ENCODE assay signal across 34 cellular contexts in genomic region chr6:154542747-154543146, GRCh38. TPM values are rescaled to one million over a fixed set of nuclear protein-coding genes. Genes with fewer than 3 reads are reported as not detected.
DNase-seq lines count a peak whose midpoint lies in the region; ATAC-seq and TF ChIP-seq lines count a peak whose summit lies in the region.
"Had no signal": no experiment of that assay in that cellular context is flagged by ENCODE, and none has a peak within 500 bp of the region (broad histone marks: within the 10 kb centered on the region; RNA-seq: fewer than 3 reads in every experiment).

No MANE protein-coding gene starts in this region.

- 2% methylated on average over 5 of the region's 5 CpGs for WGBS in HUES64

- no peak overlapping the region for H3K9ac ChIP-seq in HUES64 (ENCODE audit: low read depth, low read length)
- H3K9ac ChIP-seq: GM23248 had no signal

- H3K27ac Mint-ChIP-seq in mesothelial cell of epicardium (peak overlapping the region; percentile 97), type B pancreatic cell (no peak overlapping the region)
- no peak overlapping the region for H3K27ac Mint-ChIP-seq in activated T-helper 2 cell treated with anti-CD3 and anti-CD28 coated beads, Interferon-gamma antibody, Interleukin-2, Interleukin-4, amounts not matched to agents 10 μg/mL and 5 μg/mL and 100 μg/mL, durations not matched to agents 14 hours and 24 hours and 36 hours
- H3K27ac Mint-ChIP-seq in activated CD4-positive, alpha-beta T cell treated with anti-CD3 and anti-CD28 coated beads, Interleukin-2, amount 10 ng/mL, durations not matched to agents 7 days and 5 days = no peak overlapping the region
- H3K27ac Mint-ChIP-seq: activated CD4-positive, alpha-beta memory T cell treated with anti-CD3 and anti-CD28 coated beads, Interleukin-2, amount 10 ng/mL, durations not matched to agents 7 days and 5 days; activated naive CD4-positive, alpha-beta T cell treated with anti-CD3 and anti-CD28 coated beads, Interleukin-2, amount 50 U/mL, for 24 hours; stimulated activated memory B cell treated with anti-CD40 and anti-IgM and Interleukin-4, amounts not matched to agents 10 μg/mL and 1 μg/mL and 100 μg/mL, for 72 hours had no signal

- 0 out of 2 replicates have a peak overlapping the region, but pooled peaks have one; percentile 28 for H3K4me3 ChIP-seq in HUES64 (ENCODE audit: low read length)
- H3K4me3 ChIP-seq: dorsolateral prefrontal cortex, esophagus squamous epithelium, GM23248, heart left ventricle, psoas muscle had no signal

- H3K4me1 Mint-ChIP-seq in mesothelial cell of epicardium = peaks cover 33% of the 10 kb centered on the region
- peaks cover 30% of the 10 kb centered on the region for H3K4me1 Mint-ChIP-seq in type B pancreatic cell (ENCODE audit: unreplicated experiment)
- no peaks in the 10 kb centered on the region for H3K4me1 Mint-ChIP-seq in activated T-helper 2 cell treated with anti-CD3 and anti-CD28 coated beads, Interferon-gamma antibody, Interleukin-2, Interleukin-4, amounts not matched to agents 10 μg/mL and 5 μg/mL and 100 μg/mL, durations not matched to agents 14 hours and 24 hours and 36 hours (ENCODE audit: low read depth)
- H3K4me1 Mint-ChIP-seq in activated CD4-positive, alpha-beta T cell treated with anti-CD3 and anti-CD28 coated beads, Interleukin-2, amount 10 ng/mL, durations not matched to agents 7 days and 5 days = no peaks in the 10 kb centered on the region
- H3K4me1 Mint-ChIP-seq: activated CD4-positive, alpha-beta memory T cell treated with anti-CD3 and anti-CD28 coated beads, Interleukin-2, amount 10 ng/mL, durations not matched to agents 7 days and 5 days; activated naive CD4-positive, alpha-beta T cell treated with anti-CD3 and anti-CD28 coated beads, Interleukin-2, amount 50 U/mL, for 24 hours; stimulated activated memory B cell treated with anti-CD40 and anti-IgM and Interleukin-4, amounts not matched to agents 10 μg/mL and 1 μg/mL and 100 μg/mL, for 72 hours had no signal

- CTCF ChIA-PET in activated CD4-positive, alpha-beta T cell treated with anti-CD3 and anti-CD28 coated beads, Interleukin-2, amount 10 ng/mL, durations not matched to agents 7 days and 5 days (lab: Charles Lee) = interaction anchor here (0.6 kb wide), 1 partner anchor 15 kb away, joined by 3 read pairs; no protein-coding TSS in a partner anchor

- POLR2A ChIA-PET in activated CD4-positive, alpha-beta T cell treated with anti-CD3 and anti-CD28 coated beads, Interleukin-2, amount 10 ng/mL, durations not matched to agents 7 days and 5 days (lab: Charles Lee) = no interaction called here

- H3K9me3 Mint-ChIP-seq in mesothelial cell of epicardium = no peaks in the 10 kb centered on the region
- no peaks in the 10 kb centered on the region for H3K9me3 Mint-ChIP-seq in type B pancreatic cell
- no peaks in the 10 kb centered on the region for H3K9me3 Mint-ChIP-seq in activated T-helper 2 cell treated with anti-CD3 and anti-CD28 coated beads, Interferon-gamma antibody, Interleukin-2, Interleukin-4, amounts not matched to agents 10 μg/mL and 5 μg/mL and 100 μg/mL, durations not matched to agents 14 hours and 24 hours and 36 hours
- no peaks in the 10 kb centered on the region for H3K9me3 Mint-ChIP-seq in activated CD4-positive, alpha-beta T cell treated with anti-CD3 and anti-CD28 coated beads, Interleukin-2, amount 10 ng/mL, durations not matched to agents 7 days and 5 days
- H3K9me3 Mint-ChIP-seq: activated CD4-positive, alpha-beta memory T cell treated with anti-CD3 and anti-CD28 coated beads, Interleukin-2, amount 10 ng/mL, durations not matched to agents 7 days and 5 days; activated naive CD4-positive, alpha-beta T cell treated with anti-CD3 and anti-CD28 coated beads, Interleukin-2, amount 50 U/mL, for 24 hours; stimulated activated memory B cell treated with anti-CD40 and anti-IgM and Interleukin-4, amounts not matched to agents 10 μg/mL and 1 μg/mL and 100 μg/mL, for 72 hours had no signal

- H3K27me3 Mint-ChIP-seq in mesothelial cell of epicardium (ENCODE audit: low read depth) (no peaks in the 10 kb centered on the region), type B pancreatic cell (no peaks in the 10 kb centered on the region)
- peaks cover 2% of the 10 kb centered on the region for H3K27me3 Mint-ChIP-seq in activated T-helper 2 cell treated with anti-CD3 and anti-CD28 coated beads, Interferon-gamma antibody, Interleukin-2, Interleukin-4, amounts not matched to agents 10 μg/mL and 5 μg/mL and 100 μg/mL, durations not matched to agents 14 hours and 24 hours and 36 hours (ENCODE audit: low read depth)
- no peaks in the 10 kb centered on the region for H3K27me3 Mint-ChIP-seq in activated CD4-positive, alpha-beta T cell treated with anti-CD3 and anti-CD28 coated beads, Interleukin-2, amount 10 ng/mL, durations not matched to agents 7 days and 5 days
- H3K27me3 Mint-ChIP-seq: activated naive CD4-positive, alpha-beta T cell treated with anti-CD3 and anti-CD28 coated beads, Interleukin-2, amount 50 U/mL, for 24 hours; stimulated activated memory B cell treated with anti-CD40 and anti-IgM and Interleukin-4, amounts not matched to agents 10 μg/mL and 1 μg/mL and 100 μg/mL, for 72 hours had no signal

- TF ChIP-seq CTCF in mesothelial cell of epicardium (IDR thresholded peaks at IDR 0.05; ENCODE audit: unreplicated experiment) (no peak), type B pancreatic cell (conservative IDR thresholded peaks at IDR 0.05) (no peak), foreskin keratinocyte (conservative IDR thresholded peaks at IDR 0.05) (no peak)

- H3K27ac ChIP-seq in HUES64 (ENCODE audit: low read depth, low read length) (peak overlapping the region; percentile 90; the same call in 1 of the 2 replicates), foreskin keratinocyte (no peak overlapping the region)
- H3K27ac ChIP-seq: dorsolateral prefrontal cortex, esophagus squamous epithelium, GM23248, heart left ventricle, psoas muscle had no signal

- no peak for ATAC-seq in foreskin keratinocyte
- ATAC-seq: heart left ventricle; left colon; psoas muscle; SK-N-SH treated with all-trans-retinoic acid at 6 μM for 48 hours; stimulated activated memory B cell treated with anti-CD40 and anti-IgM and Interleukin-4, amounts not matched to agents 10 μg/mL and 1 μg/mL and 100 μg/mL, for 72 hours had no signal

- H3K4me3 Mint-ChIP-seq in mesothelial cell of epicardium (no peak overlapping the region), type B pancreatic cell (peak overlapping the region; percentile 38)
- no peak overlapping the region for H3K4me3 Mint-ChIP-seq in activated T-helper 2 cell treated with anti-CD3 and anti-CD28 coated beads, Interferon-gamma antibody, Interleukin-2, Interleukin-4, amounts not matched to agents 10 μg/mL and 5 μg/mL and 100 μg/mL, durations not matched to agents 14 hours and 24 hours and 36 hours (ENCODE audit: low read depth)
- H3K4me3 Mint-ChIP-seq in activated CD4-positive, alpha-beta T cell treated with anti-CD3 and anti-CD28 coated beads, Interleukin-2, amount 10 ng/mL, durations not matched to agents 7 days and 5 days = no peak overlapping the region
- H3K4me3 Mint-ChIP-seq: activated CD4-positive, alpha-beta memory T cell treated with anti-CD3 and anti-CD28 coated beads, Interleukin-2, amount 10 ng/mL, durations not matched to agents 7 days and 5 days; activated naive CD4-positive, alpha-beta T cell treated with anti-CD3 and anti-CD28 coated beads, Interleukin-2, amount 50 U/mL, for 24 hours; stimulated activated memory B cell treated with anti-CD40 and anti-IgM and Interleukin-4, amounts not matched to agents 10 μg/mL and 1 μg/mL and 100 μg/mL, for 72 hours had no signal

- H3K4me1 ChIP-seq in HUES64 (ENCODE audit: insufficient read depth, low read length) (peaks cover 34% of the 10 kb centered on the region), foreskin keratinocyte (no peaks in the 10 kb centered on the region)
- H3K4me1 ChIP-seq: psoas muscle had no signal

- H3K36me3 ChIP-seq in HUES64 (ENCODE audit: insufficient read depth, low read length) = no peaks in the 10 kb centered on the region
- H3K36me3 ChIP-seq: esophagus squamous epithelium, heart left ventricle had no signal

- DNase-seq in iPS DF 19.7 (ENCODE audit: low read depth, low spot score) = peak; percentile 82
- no peak for DNase-seq in mesothelial cell of epicardium (ENCODE audit: low spot score in 2 of 2, unreplicated experiment in 2 of 2)
- no peak for DNase-seq in type B pancreatic cell (ENCODE audit: extremely low spot score, unreplicated experiment)
- no peak for DNase-seq in foreskin keratinocyte
- DNase-seq in activated T-helper 2 cell treated with anti-CD3 and anti-CD28 coated beads, Interferon-gamma antibody, Interleukin-2, Interleukin-4, amounts not matched to agents 10 μg/mL and 5 μg/mL and 100 μg/mL, durations not matched to agents 14 hours and 24 hours and 36 hours (ENCODE audit: low spot score) = no peak
- no peak for DNase-seq in activated CD4-positive, alpha-beta T cell treated with anti-CD3 and anti-CD28 coated beads, Interleukin-2, amount 10 ng/mL, durations not matched to agents 7 days and 5 days
- DNase-seq: activated CD4-positive, alpha-beta memory T cell treated with anti-CD3 and anti-CD28 coated beads, Interleukin-2, amount 10 ng/mL, durations not matched to agents 7 days and 5 days; activated CD4-positive, CD25-positive, alpha-beta regulatory T cell treated with anti-CD3 and anti-CD28 coated beads, Interleukin-2, amount 50 U/mL, for 72 hours; amygdala; C1 segment of cervical spinal cord; Calu3; DMS79; dorsolateral prefrontal cortex; esophagus squamous epithelium; foreskin melanocyte; GF-D8; GM23248; heart left ventricle; Karpas-422; left colon; mammary epithelial cell; NCI-H1417; NCI-H2081 treated with DMSO at 0.1 percent for 48 hours; NCI-H2227 treated with DMSO at 0.1 percent for 48 hours; NCI-H526; occipital lobe; psoas muscle; Right ventricle myocardium superior; T-helper 2 cell; trophoblast cell had no signal

- H3K36me3 Mint-ChIP-seq in mesothelial cell of epicardium (no peaks in the 10 kb centered on the region), type B pancreatic cell (no peaks in the 10 kb centered on the region)
- no peaks in the 10 kb centered on the region for H3K36me3 Mint-ChIP-seq in activated T-helper 2 cell treated with anti-CD3 and anti-CD28 coated beads, Interferon-gamma antibody, Interleukin-2, Interleukin-4, amounts not matched to agents 10 μg/mL and 5 μg/mL and 100 μg/mL, durations not matched to agents 14 hours and 24 hours and 36 hours (ENCODE audit: low read depth)
- H3K36me3 Mint-ChIP-seq in activated CD4-positive, alpha-beta T cell treated with anti-CD3 and anti-CD28 coated beads, Interleukin-2, amount 10 ng/mL, durations not matched to agents 7 days and 5 days (ENCODE audit: low read depth) = no peaks in the 10 kb centered on the region
- H3K36me3 Mint-ChIP-seq: activated naive CD4-positive, alpha-beta T cell treated with anti-CD3 and anti-CD28 coated beads, Interleukin-2, amount 50 U/mL, for 24 hours; stimulated activated memory B cell treated with anti-CD40 and anti-IgM and Interleukin-4, amounts not matched to agents 10 μg/mL and 1 μg/mL and 100 μg/mL, for 72 hours had no signal

- H3K27me3 ChIP-seq in HUES64 (ENCODE audit: insufficient read depth, low read length) = peaks cover 8% of the 10 kb centered on the region; the same call in 1 of the 2 replicates
- H3K27me3 ChIP-seq in foreskin keratinocyte = no peaks in the 10 kb centered on the region
- H3K27me3 ChIP-seq: dorsolateral prefrontal cortex, esophagus squamous epithelium, heart left ventricle had no signal

- intact Hi-C loops in activated T-helper 2 cell treated with anti-CD3 and anti-CD28 coated beads, Interferon-gamma antibody, Interleukin-2, Interleukin-4, amounts not matched to agents 10 μg/mL and 5 μg/mL and 100 μg/mL, durations not matched to agents 14 hours and 24 hours and 36 hours (cut with micrococcal nuclease) = no loop called here

- no peaks in the 10 kb centered on the region for H3K9me3 ChIP-seq in HUES64 (ENCODE audit: insufficient read depth, low read depth, low read length)
- H3K9me3 ChIP-seq: esophagus squamous epithelium, heart left ventricle, psoas muscle had no signal

RNA-seq across cellular contexts. Expression of gene CNKSR3, which starts 32.3 kb away (rescaled TPM):
- 6.8 TPM for polyA plus RNA-seq in HUES64 (2013, experiment 1 of 2)
- 8.3 TPM for polyA plus RNA-seq in HUES64 (2013, experiment 2 of 2)
- total RNA-seq in mesothelial cell of epicardium (12.9 to 13.4 TPM (median 13.3 TPM) in 3 replicates), type B pancreatic cell (ENCODE audit: low replicate concordance) (18.4 and 31.0 TPM in 2 replicates), foreskin keratinocyte (2.4 and 3.2 TPM in 2 replicates)
- 1.1 and 1.4 TPM in 2 replicates for polyA plus RNA-seq in foreskin keratinocyte
- total RNA-seq in activated T-helper 2 cell treated with anti-CD3 and anti-CD28 coated beads, Interferon-gamma antibody, Interleukin-2, Interleukin-4, amounts not matched to agents 10 μg/mL and 5 μg/mL and 100 μg/mL, durations not matched to agents 14 hours and 24 hours and 36 hours = 0.09 and 0.11 TPM in 2 replicates
- total RNA-seq in activated CD4-positive, alpha-beta T cell treated with anti-CD3 and anti-CD28 coated beads, Interleukin-2, amount 10 ng/mL, durations not matched to agents 7 days and 5 days = not detected
- total RNA-seq: activated CD4-positive, alpha-beta memory T cell treated with anti-CD3 and anti-CD28 coated beads, Interleukin-2, amount 10 ng/mL, durations not matched to agents 7 days and 5 days had no signal
